Comparison of ENCODE assay signal across 1 cellular context in genomic region chr13:100608906-100609305, GRCh38.
TF ChIP-seq lines count a peak whose summit lies in the region.

No MANE protein-coding gene starts in this region.

TF ChIP-seq in K562, 482 proteins besides CTCF, POLR2A, EP300 and RAD21 (continued from another document and continues in another):
- no peak for TF ChIP-seq HES1 (IDR thresholded peaks at IDR 0.05; ENCODE audit: low read depth)
- TF ChIP-seq ARID1B (IDR thresholded peaks at IDR 0.05): peak; percentile 41; the same call in 1 of the 2 replicates
- TF ChIP-seq MAX (CRISPR knock-in tag; IDR thresholded peaks at IDR 0.05): peak; percentile 40; the same call in 1 of the 2 replicates
- no peak for TF ChIP-seq MNT (conservative IDR thresholded peaks at IDR 0.05)
- TF ChIP-seq NR2C2 (CRISPR knock-in tag; IDR thresholded peaks at IDR 0.05): no peak
- TF ChIP-seq NR2C2 (tag; IDR thresholded peaks at IDR 0.05): no peak
- no peak for TF ChIP-seq FOXM1 (IDR thresholded peaks at IDR 0.05; ENCODE audit: low read depth)
- no peak for TF ChIP-seq FOXM1 (CRISPR knock-in tag; IDR thresholded peaks at IDR 0.05; ENCODE audit: low read depth)
- TF ChIP-seq ZEB2 (IDR thresholded peaks at IDR 0.05): no peak
- 0 out of 2 replicates have a peak, but pooled peaks have one; percentile 35 for TF ChIP-seq SMAD4 (CRISPR knock-in tag; conservative IDR thresholded peaks at IDR 0.05)
- TF ChIP-seq HSF4 (CRISPR knock-in tag; IDR thresholded peaks at IDR 0.05; ENCODE audit: borderline replicate concordance): no peak
- TF ChIP-seq SREBF1 (IDR thresholded peaks at IDR 0.05; ENCODE audit: borderline replicate concordance, low read depth, low read length): no peak
- 0 out of 2 replicates have a peak, but pooled peaks have one; percentile 29 for TF ChIP-seq ETV1 (tag; conservative IDR thresholded peaks at IDR 0.05; ENCODE audit: low read depth)
- TF ChIP-seq ZNF609 (CRISPR knock-in tag; IDR thresholded peaks at IDR 0.05; ENCODE audit: borderline replicate concordance): no peak
- TF ChIP-seq NFIC (IDR thresholded peaks at IDR 0.05): no peak
- TF ChIP-seq CTCFL (IDR thresholded peaks at IDR 0.05; ENCODE audit: borderline replicate concordance, insufficient read depth, low read depth, low read length, poor library complexity, severe bottlenecking): no peak
- no peak for TF ChIP-seq DLX4 (CRISPR knock-in tag; IDR thresholded peaks at IDR 0.05)
- TF ChIP-seq KLF1 (tag; IDR thresholded peaks at IDR 0.05): no peak
- TF ChIP-seq, protein P1, sequence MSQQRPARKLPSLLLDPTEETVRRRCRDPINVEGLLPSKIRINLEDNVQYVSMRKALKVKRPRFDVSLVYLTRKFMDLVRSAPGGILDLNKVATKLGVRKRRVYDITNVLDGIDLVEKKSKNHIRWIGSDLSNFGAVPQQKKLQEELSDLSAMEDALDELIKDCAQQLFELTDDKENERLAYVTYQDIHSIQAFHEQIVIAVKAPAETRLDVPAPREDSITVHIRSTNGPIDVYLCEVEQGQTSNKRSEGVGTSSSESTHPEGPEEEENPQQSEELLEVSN (IDR thresholded peaks at IDR 0.05; ENCODE audit: borderline replicate concordance in 1 of 2, extremely low read depth in 1 of 2, insufficient read depth in 1 of 2, insufficient read length in 1 of 2, low read depth in 1 of 2, low read length in 1 of 2, poor library complexity in 1 of 2, severe bottlenecking in 1 of 2): peak in 1 of 2 experiments; percentile 43
- peak; percentile 30; the same call in 1 of the 2 replicates for TF ChIP-seq GABPA (tag; conservative IDR thresholded peaks at IDR 0.05; ENCODE audit: low read depth)
- TF ChIP-seq ZFP30 (CRISPR knock-in tag; IDR thresholded peaks at IDR 0.05; ENCODE audit: borderline replicate concordance): no peak
- TF ChIP-seq C11orf30 (IDR thresholded peaks at IDR 0.05; ENCODE audit: low read depth): no peak
- TF ChIP-seq SMAD1 (IDR thresholded peaks at IDR 0.05; ENCODE audit: low read depth, low read length, partially characterized antibody): no peak
- no peak for TF ChIP-seq IRF9 (tag; IDR thresholded peaks at IDR 0.05)
- TF ChIP-seq SMARCE1 (IDR thresholded peaks at IDR 0.05): peak; percentile 47; the same call in 1 of the 2 replicates
- TF ChIP-seq CBFA2T2 (conservative IDR thresholded peaks at IDR 0.05): no peak
- TF ChIP-seq PHF21A (IDR thresholded peaks at IDR 0.05; ENCODE audit: borderline replicate concordance, low read depth): no peak
- TF ChIP-seq FOSL1 (tag; conservative IDR thresholded peaks at IDR 0.05): peak; percentile 79
- TF ChIP-seq, protein P2, sequence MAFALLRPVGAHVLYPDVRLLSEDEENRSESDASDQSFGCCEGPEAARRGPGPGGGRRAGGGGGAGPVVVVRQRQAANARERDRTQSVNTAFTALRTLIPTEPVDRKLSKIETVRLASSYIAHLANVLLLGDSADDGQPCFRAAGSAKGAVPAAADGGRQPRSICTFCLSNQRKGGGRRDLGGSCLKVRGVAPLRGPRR (CRISPR knock-in tag; IDR thresholded peaks at IDR 0.05): no peak
- TF ChIP-seq, protein P3, sequence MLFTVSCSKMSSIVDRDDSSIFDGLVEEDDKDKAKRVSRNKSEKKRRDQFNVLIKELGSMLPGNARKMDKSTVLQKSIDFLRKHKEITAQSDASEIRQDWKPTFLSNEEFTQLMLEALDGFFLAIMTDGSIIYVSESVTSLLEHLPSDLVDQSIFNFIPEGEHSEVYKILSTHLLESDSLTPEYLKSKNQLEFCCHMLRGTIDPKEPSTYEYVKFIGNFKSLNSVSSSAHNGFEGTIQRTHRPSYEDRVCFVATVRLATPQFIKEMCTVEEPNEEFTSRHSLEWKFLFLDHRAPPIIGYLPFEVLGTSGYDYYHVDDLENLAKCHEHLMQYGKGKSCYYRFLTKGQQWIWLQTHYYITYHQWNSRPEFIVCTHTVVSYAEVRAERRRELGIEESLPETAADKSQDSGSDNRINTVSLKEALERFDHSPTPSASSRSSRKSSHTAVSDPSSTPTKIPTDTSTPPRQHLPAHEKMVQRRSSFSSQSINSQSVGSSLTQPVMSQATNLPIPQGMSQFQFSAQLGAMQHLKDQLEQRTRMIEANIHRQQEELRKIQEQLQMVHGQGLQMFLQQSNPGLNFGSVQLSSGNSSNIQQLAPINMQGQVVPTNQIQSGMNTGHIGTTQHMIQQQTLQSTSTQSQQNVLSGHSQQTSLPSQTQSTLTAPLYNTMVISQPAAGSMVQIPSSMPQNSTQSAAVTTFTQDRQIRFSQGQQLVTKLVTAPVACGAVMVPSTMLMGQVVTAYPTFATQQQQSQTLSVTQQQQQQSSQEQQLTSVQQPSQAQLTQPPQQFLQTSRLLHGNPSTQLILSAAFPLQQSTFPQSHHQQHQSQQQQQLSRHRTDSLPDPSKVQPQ (CRISPR knock-in tag; IDR thresholded peaks at IDR 0.05; ENCODE audit: borderline replicate concordance): no peak
- 0 out of 2 replicates have a peak, but pooled peaks have one; percentile 32 for TF ChIP-seq MTA3 (IDR thresholded peaks at IDR 0.05; ENCODE audit: borderline replicate concordance)
- TF ChIP-seq HDGF (IDR thresholded peaks at IDR 0.05): no peak
- no peak for TF ChIP-seq CBX8 (IDR thresholded peaks at IDR 0.05; ENCODE audit: borderline replicate concordance, extremely low read depth, low read depth, low read length, poor library complexity, severe bottlenecking)
- TF ChIP-seq TAF7 (tag; IDR thresholded peaks at IDR 0.05): no peak
- TF ChIP-seq ZBTB8A (IDR thresholded peaks at IDR 0.05; ENCODE audit: partially characterized antibody): no peak
- no peak for TF ChIP-seq ZC3H11A (IDR thresholded peaks at IDR 0.05; ENCODE audit: low read depth, low read length)
- TF ChIP-seq, protein P4, sequence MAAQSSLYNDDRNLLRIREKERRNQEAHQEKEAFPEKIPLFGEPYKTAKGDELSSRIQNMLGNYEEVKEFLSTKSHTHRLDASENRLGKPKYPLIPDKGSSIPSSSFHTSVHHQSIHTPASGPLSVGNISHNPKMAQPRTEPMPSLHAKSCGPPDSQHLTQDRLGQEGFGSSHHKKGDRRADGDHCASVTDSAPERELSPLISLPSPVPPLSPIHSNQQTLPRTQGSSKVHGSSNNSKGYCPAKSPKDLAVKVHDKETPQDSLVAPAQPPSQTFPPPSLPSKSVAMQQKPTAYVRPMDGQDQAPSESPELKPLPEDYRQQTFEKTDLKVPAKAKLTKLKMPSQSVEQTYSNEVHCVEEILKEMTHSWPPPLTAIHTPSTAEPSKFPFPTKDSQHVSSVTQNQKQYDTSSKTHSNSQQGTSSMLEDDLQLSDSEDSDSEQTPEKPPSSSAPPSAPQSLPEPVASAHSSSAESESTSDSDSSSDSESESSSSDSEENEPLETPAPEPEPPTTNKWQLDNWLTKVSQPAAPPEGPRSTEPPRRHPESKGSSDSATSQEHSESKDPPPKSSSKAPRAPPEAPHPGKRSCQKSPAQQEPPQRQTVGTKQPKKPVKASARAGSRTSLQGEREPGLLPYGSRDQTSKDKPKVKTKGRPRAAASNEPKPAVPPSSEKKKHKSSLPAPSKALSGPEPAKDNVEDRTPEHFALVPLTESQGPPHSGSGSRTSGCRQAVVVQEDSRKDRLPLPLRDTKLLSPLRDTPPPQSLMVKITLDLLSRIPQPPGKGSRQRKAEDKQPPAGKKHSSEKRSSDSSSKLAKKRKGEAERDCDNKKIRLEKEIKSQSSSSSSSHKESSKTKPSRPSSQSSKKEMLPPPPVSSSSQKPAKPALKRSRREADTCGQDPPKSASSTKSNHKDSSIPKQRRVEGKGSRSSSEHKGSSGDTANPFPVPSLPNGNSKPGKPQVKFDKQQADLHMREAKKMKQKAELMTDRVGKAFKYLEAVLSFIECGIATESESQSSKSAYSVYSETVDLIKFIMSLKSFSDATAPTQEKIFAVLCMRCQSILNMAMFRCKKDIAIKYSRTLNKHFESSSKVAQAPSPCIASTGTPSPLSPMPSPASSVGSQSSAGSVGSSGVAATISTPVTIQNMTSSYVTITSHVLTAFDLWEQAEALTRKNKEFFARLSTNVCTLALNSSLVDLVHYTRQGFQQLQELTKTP (IDR thresholded peaks at IDR 0.05; ENCODE audit: low read depth in 1 of 2, partially characterized antibody in 2 of 2): no peak
- TF ChIP-seq ZNF586 (CRISPR knock-in tag; conservative IDR thresholded peaks at IDR 0.05): no peak
- peak in 1 of 2 experiments; percentile 62; a peak in 1 of 3 replicates for TF ChIP-seq CBX3 (IDR thresholded peaks at IDR 0.05; ENCODE audit: borderline replicate concordance in 1 of 2, low read length in 2 of 2)
- TF ChIP-seq KDM1A (IDR thresholded peaks at IDR 0.05): no peak
- TF ChIP-seq RFX5 (IDR thresholded peaks at IDR 0.05; ENCODE audit: low read depth, low read length): no peak
- no peak for TF ChIP-seq MEF2D (tag; conservative IDR thresholded peaks at IDR 0.05; ENCODE audit: low read depth)
- no peak for TF ChIP-seq TFAM (CRISPR knock-in tag; conservative IDR thresholded peaks at IDR 0.05)
- TF ChIP-seq TRIM28 (IDR thresholded peaks at IDR 0.05): no peak
- TF ChIP-seq U2AF1 (optimal IDR thresholded peaks at IDR 0.05; ENCODE audit: low read depth, low read length): no peak
